8 cellular contexts compared by ENCODE assay signal in the genomic region with DNA sequence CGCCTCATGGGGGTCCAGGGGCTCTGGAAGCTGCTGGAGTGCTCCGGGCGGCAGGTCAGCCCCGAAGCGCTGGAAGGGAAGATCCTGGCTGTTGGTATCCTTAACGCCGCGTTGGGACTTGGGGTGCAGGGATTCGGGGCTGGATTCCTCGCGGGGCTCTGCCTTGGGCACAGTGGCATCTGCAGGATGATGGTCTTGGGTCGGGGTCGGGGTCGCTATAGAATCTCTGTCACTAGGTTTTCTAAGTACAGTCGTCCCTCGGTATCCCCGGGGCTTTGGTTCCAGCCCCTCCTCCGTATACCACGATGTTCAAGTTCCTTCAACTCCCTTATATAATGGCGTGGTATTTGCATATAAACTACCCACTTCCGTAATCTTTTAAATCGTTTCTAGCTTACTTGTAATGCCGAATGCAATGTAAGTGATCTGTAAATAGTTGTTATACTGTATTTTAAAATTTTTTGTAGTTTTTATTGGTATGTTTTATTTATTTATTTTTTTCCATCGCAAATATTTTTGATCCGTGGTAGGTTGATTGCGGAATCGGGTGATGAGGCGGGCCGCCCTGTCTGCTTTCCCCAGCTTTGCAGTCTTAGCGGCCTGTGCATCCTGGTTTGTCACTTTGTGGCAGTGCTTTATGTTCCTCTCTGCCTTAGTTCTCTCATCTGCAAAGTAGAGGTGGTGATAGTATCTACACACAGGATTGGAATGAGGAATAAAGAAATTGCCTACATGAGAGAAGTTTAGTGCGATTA. TPM values are rescaled to one million over a fixed set of nuclear protein-coding genes. Genes with fewer than 3 reads are reported as not detected.
A peak's percentile ranks its signal among the peaks of the same experiment; 100 is the strongest.
DNase-seq lines count a peak whose midpoint lies in the region; ATAC-seq and TF ChIP-seq lines count a peak whose summit lies in the region.

No MANE protein-coding gene starts in this region.

- H3K9me3 Mint-ChIP-seq in activated T-cell treated with anti-CD3 and anti-CD28 coated beads, Interleukin-2, amount 50 U/mL, for 4 hours: no peaks in the 10 kb centered on the region
- H3K9me3 Mint-ChIP-seq in natural killer cell treated with Interleukin-12 subunit alpha and Interleukin-12 subunit beta and Interleukin-15 and Interleukin-18, amount 100 ng/mL, for 72 hours: no peaks in the 10 kb centered on the region

- no peaks in the 10 kb centered on the region for H3K9me3 ChIP-seq in BLaER1
- H3K9me3 ChIP-seq in fibroblast of lung (ENCODE audit: control insufficient read depth, insufficient read depth, low read depth, low read length): no peaks in the 10 kb centered on the region
- no peaks in the 10 kb centered on the region for H3K9me3 ChIP-seq in transverse colon

- H3K4me3 ChIP-seq in BLaER1: peak overlapping the region; percentile 89
- H3K4me3 ChIP-seq in fibroblast of lung (replicated peaks in 1 of 4; ENCODE audit: control extremely low read depth in 1 of 4, insufficient read depth in 1 of 4, low read depth in 3 of 4, low read length in 4 of 4): peak overlapping the region; percentile 82 to 100 (median 96)
- peak overlapping the region; percentile 69 to 94 (median 82) for H3K4me3 ChIP-seq in transverse colon

- peaks cover 39% of the 10 kb centered on the region for H3K4me1 ChIP-seq in BLaER1
- peaks cover 3% of the 10 kb centered on the region for H3K4me1 ChIP-seq in fibroblast of lung (ENCODE audit: control insufficient read depth, extremely low read depth, insufficient read depth, low read length)
- H3K4me1 ChIP-seq in transverse colon: peaks cover 7 to 31% (median 17%) of the 10 kb centered on the region in 4 donors

- H3K9ac ChIP-seq in BLaER1 (peak overlapping the region; percentile 93), fibroblast of lung (ENCODE audit: insufficient read depth, low read length) (peak overlapping the region; percentile 96)

- peak overlapping the region; percentile 91 to 98 for H3K27ac Mint-ChIP-seq in natural killer cell treated with Interleukin-12 subunit alpha and Interleukin-12 subunit beta and Interleukin-15 and Interleukin-18, amount 100 ng/mL, for 72 hours

- H3K27ac ChIP-seq in BLaER1 (peak overlapping the region; percentile 94), fibroblast of lung (ENCODE audit: insufficient read depth, low read length) (peak overlapping the region; percentile 98), transverse colon (peak overlapping the region; percentile 96 to 100 (median 100))

- peaks cover 29% of the 10 kb centered on the region for H4K20me1 ChIP-seq in BLaER1
- H4K20me1 ChIP-seq in fibroblast of lung (ENCODE audit: control insufficient read depth, extremely low read depth, insufficient read depth, low read length): no peaks in the 10 kb centered on the region

- TF ChIP-seq POLR2A in transverse colon (IDR thresholded peaks at IDR 0.05): no peak

- ATAC-seq in GM19035 (IDR thresholded peaks at IDR 0.05; ENCODE audit: unreplicated experiment): peak; percentile 42
- ATAC-seq in HG03196 (IDR thresholded peaks at IDR 0.05; ENCODE audit: unreplicated experiment): peak; percentile 42
- ATAC-seq in activated T-cell treated with anti-CD3 and anti-CD28 coated beads, Interleukin-2, amount 50 U/mL, for 4 hours: peak; percentile 46 to 55
- peak; percentile 49 to 55 for ATAC-seq in natural killer cell treated with Interleukin-12 subunit alpha and Interleukin-12 subunit beta and Interleukin-15 and Interleukin-18, amount 100 ng/mL, for 72 hours

- peaks cover 38% of the 10 kb centered on the region for H3K4me1 Mint-ChIP-seq in activated T-cell treated with anti-CD3 and anti-CD28 coated beads, Interleukin-2, amount 50 U/mL, for 4 hours (ENCODE audit: low read depth)
- H3K4me1 Mint-ChIP-seq in natural killer cell treated with Interleukin-12 subunit alpha and Interleukin-12 subunit beta and Interleukin-15 and Interleukin-18, amount 100 ng/mL, for 72 hours (ENCODE audit: low read depth in 2 of 2): peaks cover 29 to 36% of the 10 kb centered on the region in 2 donors

- H3K27me3 Mint-ChIP-seq in activated T-cell treated with anti-CD3 and anti-CD28 coated beads, Interleukin-2, amount 50 U/mL, for 4 hours (ENCODE audit: low read depth): no peaks in the 10 kb centered on the region
- no peaks in the 10 kb centered on the region for H3K27me3 Mint-ChIP-seq in natural killer cell treated with Interleukin-12 subunit alpha and Interleukin-12 subunit beta and Interleukin-15 and Interleukin-18, amount 100 ng/mL, for 72 hours

- H3K36me3 Mint-ChIP-seq in activated T-cell treated with anti-CD3 and anti-CD28 coated beads, Interleukin-2, amount 50 U/mL, for 4 hours (ENCODE audit: insufficient read depth): peaks cover 5% of the 10 kb centered on the region
- H3K36me3 Mint-ChIP-seq in natural killer cell treated with Interleukin-12 subunit alpha and Interleukin-12 subunit beta and Interleukin-15 and Interleukin-18, amount 100 ng/mL, for 72 hours: no peaks in the 10 kb centered on the region

- H3K36me3 ChIP-seq in BLaER1 (peaks cover 5% of the 10 kb centered on the region; the same call in 1 of the 2 replicates), fibroblast of lung (ENCODE audit: control insufficient read depth, insufficient read depth, low read length) (no peaks in the 10 kb centered on the region), transverse colon (no peaks in the 10 kb centered on the region)

- peak overlapping the region; percentile 95 for H2AFZ ChIP-seq in fibroblast of lung (ENCODE audit: low read length)

- WGBS in transverse colon (ENCODE audit: low coverage in 1 of 2), 2 donors: 0 to 1% methylated on average over 16 to 31 of the region's 31 CpGs

- peak overlapping the region; percentile 87 for H3K4me2 ChIP-seq in BLaER1
- H3K4me2 ChIP-seq in fibroblast of lung (ENCODE audit: extremely low read depth, insufficient read depth, low read length): peak overlapping the region; percentile 92

- in situ Hi-C loops in transverse colon (cut with MboI; ENCODE audit: low pct_ligation_motif_present in 1 of 4, low pct_unique_long_range_greater_than_20kb in 1 of 4, low sequenced_read_pairs in 3 of 4): loop anchor here in 2 of 4 donors (5.0 to 10.0 kb wide), 2 partner anchors 249 to 262 kb away; partner anchors contain the start of gene TPP2 (in 1 of the 2)

- H3K27me3 ChIP-seq in BLaER1: no peaks in the 10 kb centered on the region
- H3K27me3 ChIP-seq in fibroblast of lung (ENCODE audit: control insufficient read depth, insufficient read depth, low read length): no peaks in the 10 kb centered on the region
- H3K27me3 ChIP-seq in transverse colon: no peaks in the 10 kb centered on the region

- DNase-seq in NOMO-1 treated with dmso at 0.1 percent for 144 hours (lab: John Stamatoyannopoulos, UW; ENCODE audit: unreplicated experiment): peak; percentile 42
- DNase-seq in activated T-cell treated with anti-CD3 and anti-CD28 coated beads, Interleukin-2, amount 50 U/mL, for 4 hours: peak; percentile 23
- peak; percentile 41 for DNase-seq in fibroblast of lung (ENCODE audit: low read depth in 2 of 2)
- DNase-seq in natural killer cell treated with Interleukin-12 subunit alpha and Interleukin-12 subunit beta and Interleukin-15 and Interleukin-18, amount 100 ng/mL, for 72 hours (ENCODE audit: low spot score): no peak
- DNase-seq in transverse colon: peak; percentile 60

- TF ChIP-seq CTCF in fibroblast of lung (conservative IDR thresholded peaks at IDR 0.05 in 1 of 2, IDR thresholded peaks at IDR 0.05 in 1 of 2; ENCODE audit: low read depth in 1 of 2, low read length in 2 of 2): no peak
- no peak for TF ChIP-seq CTCF in transverse colon (IDR thresholded peaks at IDR 0.05)

- peaks cover 44% of the 10 kb centered on the region for H3K79me2 ChIP-seq in fibroblast of lung (ENCODE audit: control insufficient read depth, insufficient read depth, low read length)

- intact Hi-C loops in transverse colon (cut with DNase I; ENCODE audit: low total_unique reads): loop anchor here (5.0 kb wide), 2 partner anchors 44 to 249 kb away; partner anchors contain the start of gene TPP2

- TF ChIP-seq EP300 in transverse colon (IDR thresholded peaks at IDR 0.05; ENCODE audit: low read depth): no peak

- peak overlapping the region; percentile 99 for H3K4me3 Mint-ChIP-seq in activated T-cell treated with anti-CD3 and anti-CD28 coated beads, Interleukin-2, amount 50 U/mL, for 4 hours
- peak overlapping the region; percentile 93 for H3K4me3 Mint-ChIP-seq in natural killer cell treated with Interleukin-12 subunit alpha and Interleukin-12 subunit beta and Interleukin-15 and Interleukin-18, amount 100 ng/mL, for 72 hours

RNA-seq across cellular contexts. Expression of gene ERCC5, which starts 0.6 kb away (rescaled TPM):
- 10 to 100 TPM; 32.1 to 34.9 (median 33.7) TPM for total RNA-seq in activated T-cell treated with anti-CD3 and anti-CD28 coated beads, Interleukin-2, amount 50 U/mL, for 4 hours
- total RNA-seq in fibroblast of lung (66.0 and 78.9 TPM in 2 replicates), transverse colon (100 to 1,000 TPM in 1 of 4 donors, 10 to 100 TPM in 3; 64.4 to 116 (median 84.9) TPM)
- 30.0 and 36.6 TPM in 2 replicates for polyA plus RNA-seq in fibroblast of lung
- 32.3 and 32.8 TPM in 2 replicates for polyA plus RNA-seq in fibroblast of lung (2012)
- polyA minus RNA-seq in fibroblast of lung (ENCODE audit: low replicate concordance): 41.2 and 45.7 TPM in 2 replicates
- 10 to 100 TPM; 66.5 to 71.0 TPM for total RNA-seq in natural killer cell treated with Interleukin-12 subunit alpha and Interleukin-12 subunit beta and Interleukin-15 and Interleukin-18, amount 100 ng/mL, for 72 hours

RNA-seq across cellular contexts. Expression of gene BIVM, which starts 47.5 kb away (rescaled TPM):
- total RNA-seq in activated T-cell treated with anti-CD3 and anti-CD28 coated beads, Interleukin-2, amount 50 U/mL, for 4 hours: 1 to 10 TPM; 6.2 to 8.9 (median 7.3) TPM
- total RNA-seq in fibroblast of lung (19.8 and 22.3 TPM in 2 replicates), transverse colon (10 to 100 TPM in 3 of 4 donors, 1 to 10 TPM in 1; 3.0 to 31.4 (median 23.9) TPM)
- 15.7 and 22.4 TPM in 2 replicates for polyA plus RNA-seq in fibroblast of lung
- 11.0 and 14.2 TPM in 2 replicates for polyA plus RNA-seq in fibroblast of lung (2012)
- polyA minus RNA-seq in fibroblast of lung (ENCODE audit: low replicate concordance): 0.93 and 0.94 TPM in 2 replicates
- total RNA-seq in natural killer cell treated with Interleukin-12 subunit alpha and Interleukin-12 subunit beta and Interleukin-15 and Interleukin-18, amount 100 ng/mL, for 72 hours: 10 to 100 TPM; 14.5 to 23.4 TPM

RNA-seq across cellular contexts. Expression of gene POGLUT2, which starts 47.7 kb away (rescaled TPM):
- 1 to 10 TPM; 3.2 to 5.7 (median 4.7) TPM for total RNA-seq in activated T-cell treated with anti-CD3 and anti-CD28 coated beads, Interleukin-2, amount 50 U/mL, for 4 hours
- total RNA-seq in fibroblast of lung (11.7 and 14.6 TPM in 2 replicates), transverse colon (1 to 10 TPM in 2 of 4 donors, under 1 TPM in 1, not detected in 1; 0.75 to 3.5 (median 2.0) TPM)
- polyA plus RNA-seq in fibroblast of lung: 11.6 and 18.1 TPM in 2 replicates
- polyA plus RNA-seq in fibroblast of lung (2012): 10.3 and 15.4 TPM in 2 replicates
- 0.22 and 2.4 TPM in 2 replicates for polyA minus RNA-seq in fibroblast of lung (ENCODE audit: low replicate concordance)
- total RNA-seq in natural killer cell treated with Interleukin-12 subunit alpha and Interleukin-12 subunit beta and Interleukin-15 and Interleukin-18, amount 100 ng/mL, for 72 hours: 1 to 10 TPM; 5.4 to 5.5 TPM
